8 cellular contexts compared by ENCODE assay signal in genomic region chr15:50675524-50676144, GRCh38. TPM values are rescaled to one million over a fixed set of nuclear protein-coding genes. Genes with fewer than 3 reads are reported as not detected.
DNase-seq lines count a peak whose midpoint lies in the region; ATAC-seq and TF ChIP-seq lines count a peak whose summit lies in the region.

No MANE protein-coding gene starts in this region.

- POLR2A ChIA-PET in BJ (lab: Charles Lee) = no interaction called here

- no peaks in the 10 kb centered on the region for H3K9me3 ChIP-seq in ascending aorta

- DNase-seq in BJ (ENCODE audit: low read depth) = no peak
- peak; percentile 31 for DNase-seq in HCEC 1CT
- DNase-seq in ascending aorta (ENCODE audit: low spot score in 2 of 2) = no peak
- peak; percentile 34 for DNase-seq in left kidney (ENCODE audit: low read depth, low spot score)
- DNase-seq in NCI-H2107 (lab: John Stamatoyannopoulos, UW) = no peak

- peak; percentile 63 for TF ChIP-seq CTCF in BJ (IDR thresholded peaks at IDR 0.05; ENCODE audit: insufficient read depth, low read depth, low read length)
- peak; percentile 55 to 83 (median 76) for TF ChIP-seq CTCF in ascending aorta (IDR thresholded peaks at IDR 0.05)

- no peaks in the 10 kb centered on the region for H3K27me3 ChIP-seq in BJ (ENCODE audit: control insufficient read depth, insufficient read depth, low read length)
- H3K27me3 ChIP-seq in ascending aorta = no peaks in the 10 kb centered on the region

- ATAC-seq in HG03095 (IDR thresholded peaks at IDR 0.05; ENCODE audit: unreplicated experiment) (no peak), GM21619 (IDR thresholded peaks at IDR 0.05; ENCODE audit: unreplicated experiment) (no peak), HG02623 (IDR thresholded peaks at IDR 0.05; ENCODE audit: unreplicated experiment) (no peak)

- no peak overlapping the region for H3K4me3 ChIP-seq in BJ (ENCODE audit: low read depth, low read length)
- H3K4me3 ChIP-seq in ascending aorta = no peak overlapping the region

- H3K36me3 ChIP-seq in BJ (ENCODE audit: control insufficient read depth, insufficient read depth, low read length) (no peaks in the 10 kb centered on the region), ascending aorta (peaks cover 0 to 9% of the 10 kb centered on the region in 2 donors)

- no peak overlapping the region for H3K27ac ChIP-seq in ascending aorta

- intact Hi-C loops in ascending aorta (cut with DNase I) = loop anchor here (1.0 kb wide), 3 partner anchors 11 to 233 kb away; partner anchors contain the start of genes AP4E1 and TRPM7

- CTCF ChIA-PET in BJ (lab: Yijun Ruan, JAX) = interaction anchor here (0.6 to 3.5 kb wide), 15 partner anchors 8 to 324 kb away, joined by 3 to 34 read pairs (median 4); partner anchors contain the start of gene AP4E1

- no peaks in the 10 kb centered on the region for H3K4me1 ChIP-seq in ascending aorta

RNA-seq across cellular contexts. Expression of gene TRPM7, which starts 11.0 kb away (rescaled TPM):
- polyA plus RNA-seq in BJ (2011; rRNA removed) = 9.9 and 22.9 TPM in 2 replicates
- polyA minus RNA-seq in BJ (2011; rRNA and poly(A)+ RNA removed) = 16.2 and 19.6 TPM in 2 replicates
- total RNA-seq in ascending aorta = 24.1 TPM

Comparison
In these comparisons a context has a peak if more than half of its experiments do, and no peak if none do; other contexts are left out.
1. DNase-seq: peak in HCEC 1CT (single experiment) and left kidney (single experiment); none in BJ (single experiment), ascending aorta (0 of 2) and NCI-H2107 (single experiment).